ENCODE assay signal across 17 cellular contexts in genomic region chr9:116208417-116209232, GRCh38. TPM values are rescaled to one million over a fixed set of nuclear protein-coding genes. Genes with fewer than 3 reads are reported as not detected.
DNase-seq lines count a peak whose midpoint lies in the region; ATAC-seq and TF ChIP-seq lines count a peak whose summit lies in the region.
"Had no signal": no experiment of that assay in that cellular context is flagged by ENCODE, and none has a peak within 500 bp of the region (broad histone marks: within the 10 kb centered on the region; RNA-seq: fewer than 3 reads in every experiment).

No MANE protein-coding gene starts in this region.

- H3K36me3 ChIP-seq in liver (ENCODE audit: control insufficient read depth in 4 of 4, insufficient read depth in 3 of 4, low read depth in 1 of 4, low read length in 3 of 4), result no peaks in the 10 kb centered on the region
- H3K36me3 ChIP-seq in right lobe of liver, result no peaks in the 10 kb centered on the region
- no peaks in the 10 kb centered on the region for H3K36me3 ChIP-seq in WERI-Rb-1
- H3K36me3 ChIP-seq: upper lobe of right lung had no signal

- no peak for TF ChIP-seq POLR2A in right lobe of liver (IDR thresholded peaks at IDR 0.05)

- no peak overlapping the region for H3K27ac ChIP-seq in liver (ENCODE audit: low read depth in 1 of 2, low read length in 2 of 2)
- no peak overlapping the region for H3K27ac ChIP-seq in right lobe of liver
- no peak overlapping the region for H3K27ac ChIP-seq in WERI-Rb-1
- H3K27ac ChIP-seq: ascending aorta, HL-60, upper lobe of right lung had no signal

- H3K36me3 Mint-ChIP-seq in activated naive CD8-positive, alpha-beta T cell treated with anti-CD3 and anti-CD28 coated beads for 36 hours, result no peaks in the 10 kb centered on the region

- H3K9ac ChIP-seq in liver (ENCODE audit: low read depth in 1 of 2, low read length in 2 of 2), result no peak overlapping the region

- WGBS in liver, result 85% methylated on average over 5 of the region's 5 CpGs
- WGBS in right lobe of liver (ENCODE audit: insufficient coverage, low coverage, low lambda C conversion rate, missing lambda C conversion rate), result 64% methylated on average over 5 of the region's 5 CpGs

- ATAC-seq in right lobe of liver, result no peak
- ATAC-seq in HG03342 (IDR thresholded peaks at IDR 0.05; ENCODE audit: unreplicated experiment), result no peak
- ATAC-seq: effector memory CD8-positive, alpha-beta T cell; upper lobe of right lung had no signal

- TF ChIP-seq RAD21 in liver (IDR thresholded peaks at IDR 0.05), result no peak

- no peak overlapping the region for H3K4me3 Mint-ChIP-seq in activated naive CD8-positive, alpha-beta T cell treated with anti-CD3 and anti-CD28 coated beads for 36 hours
- H3K4me3 Mint-ChIP-seq: effector memory CD8-positive, alpha-beta T cell had no signal

- H3K4me1 Mint-ChIP-seq in activated naive CD8-positive, alpha-beta T cell treated with anti-CD3 and anti-CD28 coated beads for 36 hours, result no peaks in the 10 kb centered on the region

- H3K27ac Mint-ChIP-seq in activated naive CD8-positive, alpha-beta T cell treated with anti-CD3 and anti-CD28 coated beads for 36 hours, result no peak overlapping the region
- H3K27ac Mint-ChIP-seq: effector memory CD8-positive, alpha-beta T cell had no signal

- TF ChIP-seq CTCF in liver (IDR thresholded peaks at IDR 0.05; ENCODE audit: low read depth, low read length, missing input control) (peak; percentile 1), right lobe of liver (IDR thresholded peaks at IDR 0.05) (no peak), WERI-Rb-1 (IDR thresholded peaks at IDR 0.05; ENCODE audit: low read depth, low read length) (0 out of 2 replicates have a peak, but pooled peaks have one; percentile 18), fibroblast of the aortic adventitia (IDR thresholded peaks at IDR 0.05; ENCODE audit: insufficient read depth, low read length) (peak; percentile 30)

- peaks cover 2 to 5% (median 4%) of the 10 kb centered on the region in 4 donors for H3K4me1 ChIP-seq in liver (ENCODE audit: control insufficient read depth in 4 of 4, insufficient read depth in 4 of 4, low read length in 3 of 4)
- H3K4me1 ChIP-seq in right lobe of liver, result peaks cover 0 to 9% (median 2%) of the 10 kb centered on the region in 4 donors
- H3K4me1 ChIP-seq: ascending aorta, upper lobe of right lung had no signal

- peaks cover 4% of the 10 kb centered on the region for H3K27me3 Mint-ChIP-seq in activated naive CD8-positive, alpha-beta T cell treated with anti-CD3 and anti-CD28 coated beads for 36 hours

- H3K9me3 ChIP-seq in liver (ENCODE audit: control insufficient read depth in 4 of 4, low read length in 3 of 4) (no peaks in the 10 kb centered on the region), right lobe of liver (no peaks in the 10 kb centered on the region), WERI-Rb-1 (ENCODE audit: severe bottlenecking) (no peaks in the 10 kb centered on the region)
- H3K9me3 ChIP-seq: ascending aorta, upper lobe of right lung had no signal

- intact Hi-C loops in right lobe of liver (cut with DNase I), result no loop called here

- DNase-seq in right lobe of liver (no peak), WERI-Rb-1 (peak; percentile 51), fibroblast of the aortic adventitia (ENCODE audit: low read depth) (peak; percentile 65), MV-4-11 (lab: John Stamatoyannopoulos, UW) (no peak), kidney glomerular epithelial cell (lab: John Stamatoyannopoulos, UW) (no peak)
- DNase-seq in activated naive CD8-positive, alpha-beta T cell treated with anti-CD3 and anti-CD28 coated beads for 36 hours, result no peak
- DNase-seq: ACHN; activated CD4-positive, alpha-beta T cell treated with anti-CD3 and anti-CD28 coated beads for 4 hours; activated T-cell treated with anti-CD3 and anti-CD28 coated beads, Interleukin-2, amount 50 U/mL, for 48 hours; effector memory CD8-positive, alpha-beta T cell; NCI-H2081 treated with DMSO at 0.1 percent for 48 hours; SW 1271; upper lobe of right lung had no signal

- H3K4me3 ChIP-seq in liver (ENCODE audit: low read depth in 1 of 3, low read length in 3 of 3) (no peak overlapping the region), right lobe of liver (no peak overlapping the region), WERI-Rb-1 (ENCODE audit: low read depth, low read length) (no peak overlapping the region), fibroblast of the aortic adventitia (ENCODE audit: low read depth, low read length) (no peak overlapping the region)
- H3K4me3 ChIP-seq: ascending aorta, upper lobe of right lung had no signal

- H3K27me3 ChIP-seq in liver (ENCODE audit: control insufficient read depth in 4 of 4, insufficient read depth in 4 of 4, low read length in 3 of 4) (no peaks in the 10 kb centered on the region), right lobe of liver (no peaks in the 10 kb centered on the region), WERI-Rb-1 (ENCODE audit: insufficient read depth, low read depth, severe bottlenecking) (no peaks in the 10 kb centered on the region)
- H3K27me3 ChIP-seq: ascending aorta, upper lobe of right lung had no signal

- H3K9me3 Mint-ChIP-seq in activated naive CD8-positive, alpha-beta T cell treated with anti-CD3 and anti-CD28 coated beads for 36 hours, result no peaks in the 10 kb centered on the region

TF ChIP-seq in liver, 16 proteins besides CTCF, POLR2A, EP300 and RAD21:
- TF ChIP-seq TAF1 (conservative IDR thresholded peaks at IDR 0.05) (no peak), EGR1 (IDR thresholded peaks at IDR 0.05; ENCODE audit: low read depth in 2 of 2) (no peak), NR2F2 (IDR thresholded peaks at IDR 0.05) (no peak), HNF4G (IDR thresholded peaks at IDR 0.05) (no peak), ATF3 (IDR thresholded peaks at IDR 0.05) (no peak), GABPA (IDR thresholded peaks at IDR 0.05 in 1 of 2, conservative IDR thresholded peaks at IDR 0.05 in 1 of 2) (no peak), RXRA (IDR thresholded peaks at IDR 0.05) (no peak), REST (IDR thresholded peaks at IDR 0.05) (no peak)
TF ChIP-seq in liver: peak in this region for 0.

RNA-seq across cellular contexts. Expression of gene PAPPA, which starts 55.0 kb away (rescaled TPM):
- total RNA-seq in liver (under 1 TPM; 0.33 TPM), right lobe of liver (under 1 TPM; 0.07 to 0.50 (median 0.32) TPM), fibroblast of the aortic adventitia (ENCODE audit: low replicate concordance) (12.3 and 80.5 TPM in 2 replicates)
- polyA plus RNA-seq in liver, result under 1 TPM; 0.03 to 0.07 TPM
- not detected for total RNA-seq in activated naive CD8-positive, alpha-beta T cell treated with anti-CD3 and anti-CD28 coated beads for 36 hours

Comparison
In these comparisons a context has a peak if more than half of its experiments do, and no peak if none do; other contexts are left out.
1. CTCF ChIP-seq: peak in liver (single experiment), WERI-Rb-1 (single experiment) and fibroblast of the aortic adventitia (single experiment); none in right lobe of liver (0 of 4).
2. DNase-seq: peak in WERI-Rb-1 (single experiment) and fibroblast of the aortic adventitia (single experiment); none in right lobe of liver (0 of 3), MV-4-11 (single experiment), activated naive CD8-positive, alpha-beta T cell treated with anti-CD3 and anti-CD28 coated beads for 36 hours (single experiment) and kidney glomerular epithelial cell (single experiment).